Comparison of ENCODE assay signal across 10 cellular contexts in genomic region chr9:98536542-98537173, GRCh38.
DNase-seq lines count a peak whose midpoint lies in the region; ATAC-seq and TF ChIP-seq lines count a peak whose summit lies in the region.
"Had no signal": no experiment of that assay in that cellular context is flagged by ENCODE, and none has a peak within 500 bp of the region (broad histone marks: within the 10 kb centered on the region; RNA-seq: fewer than 3 reads in every experiment).

No MANE protein-coding gene starts in this region.

- H3K36me3 Mint-ChIP-seq in activated T-cell treated with anti-CD3 and anti-CD28 coated beads, Interleukin-2, amount 50 U/mL, for 4 hours (ENCODE audit: insufficient read depth) = no peaks in the 10 kb centered on the region
- H3K36me3 Mint-ChIP-seq in stimulated activated naive B cell treated with anti-CD40 and anti-IgM and Interleukin-4, amounts not matched to agents 10 μg/mL and 1 μg/mL and 100 μg/mL, for 72 hours = no peaks in the 10 kb centered on the region

- DNase-seq in activated T-cell treated with anti-CD3 and anti-CD28 coated beads for 48 hours (ENCODE audit: low read depth) (peak; percentile 21), NCI-H69 (lab: John Stamatoyannopoulos, UW) (peak; percentile 84), epithelial cell of esophagus (ENCODE audit: low read depth) (peak; percentile 40), NCI-H2171 treated with DMSO at 0.1 percent for 48 hours (lab: John Stamatoyannopoulos, UW) (no peak), NCI-H2227 treated with DMSO at 0.1 percent for 48 hours (lab: John Stamatoyannopoulos, UW) (no peak), AG08395 (ENCODE audit: low spot score) (no peak)
- no peak for DNase-seq in activated T-cell treated with anti-CD3 and anti-CD28 coated beads, Interleukin-2, amount 50 U/mL, for 4 hours
- DNase-seq in stimulated activated naive B cell treated with anti-CD40 and anti-IgM and Interleukin-4, amounts not matched to agents 10 μg/mL and 1 μg/mL and 100 μg/mL, for 72 hours = peak; percentile 5
- DNase-seq: activated B cell treated with CpG ODN at 0.5 μM for 24 hours had no signal

- no peaks in the 10 kb centered on the region for H3K27me3 Mint-ChIP-seq in activated T-cell treated with anti-CD3 and anti-CD28 coated beads, Interleukin-2, amount 50 U/mL, for 4 hours (ENCODE audit: low read depth)
- H3K27me3 Mint-ChIP-seq in stimulated activated naive B cell treated with anti-CD40 and anti-IgM and Interleukin-4, amounts not matched to agents 10 μg/mL and 1 μg/mL and 100 μg/mL, for 72 hours = peaks cover 12 to 14% of the 10 kb centered on the region in 2 donors

- TF ChIP-seq CTCF in epithelial cell of esophagus (IDR thresholded peaks at IDR 0.05; ENCODE audit: insufficient read depth, low read depth, low read length, missing control alignments) = peak; percentile 20

- no peak overlapping the region for H3K4me3 Mint-ChIP-seq in activated T-cell treated with anti-CD3 and anti-CD28 coated beads, Interleukin-2, amount 50 U/mL, for 4 hours
- no peak overlapping the region for H3K4me3 Mint-ChIP-seq in stimulated activated naive B cell treated with anti-CD40 and anti-IgM and Interleukin-4, amounts not matched to agents 10 μg/mL and 1 μg/mL and 100 μg/mL, for 72 hours
- H3K4me3 Mint-ChIP-seq: activated B cell treated with CpG ODN at 0.5 μM for 24 hours had no signal

- H3K4me3 ChIP-seq in epithelial cell of esophagus (ENCODE audit: low read length) = no peak overlapping the region

- no peak for ATAC-seq in activated T-cell treated with anti-CD3 and anti-CD28 coated beads, Interleukin-2, amount 50 U/mL, for 4 hours
- peak; percentile 47 to 52 for ATAC-seq in stimulated activated naive B cell treated with anti-CD40 and anti-IgM and Interleukin-4, amounts not matched to agents 10 μg/mL and 1 μg/mL and 100 μg/mL, for 72 hours (replicated peaks)
- ATAC-seq: right cardiac atrium had no signal

- no peak overlapping the region for H3K27ac Mint-ChIP-seq in stimulated activated naive B cell treated with anti-CD40 and anti-IgM and Interleukin-4, amounts not matched to agents 10 μg/mL and 1 μg/mL and 100 μg/mL, for 72 hours
- H3K27ac Mint-ChIP-seq: activated B cell treated with CpG ODN at 0.5 μM for 24 hours had no signal

- H3K4me1 Mint-ChIP-seq in activated T-cell treated with anti-CD3 and anti-CD28 coated beads, Interleukin-2, amount 50 U/mL, for 4 hours (ENCODE audit: low read depth) = no peaks in the 10 kb centered on the region
- H3K4me1 Mint-ChIP-seq in stimulated activated naive B cell treated with anti-CD40 and anti-IgM and Interleukin-4, amounts not matched to agents 10 μg/mL and 1 μg/mL and 100 μg/mL, for 72 hours = no peaks in the 10 kb centered on the region
- H3K4me1 Mint-ChIP-seq: activated B cell treated with CpG ODN at 0.5 μM for 24 hours had no signal

- H3K9me3 Mint-ChIP-seq in activated T-cell treated with anti-CD3 and anti-CD28 coated beads, Interleukin-2, amount 50 U/mL, for 4 hours = no peaks in the 10 kb centered on the region
- H3K9me3 Mint-ChIP-seq in stimulated activated naive B cell treated with anti-CD40 and anti-IgM and Interleukin-4, amounts not matched to agents 10 μg/mL and 1 μg/mL and 100 μg/mL, for 72 hours = no peaks in the 10 kb centered on the region
- H3K9me3 Mint-ChIP-seq: activated B cell treated with CpG ODN at 0.5 μM for 24 hours had no signal

Comparison
In these comparisons a context has a peak if more than half of its experiments do, and no peak if none do; other contexts are left out.
1. DNase-seq: peak in activated T-cell treated with anti-CD3 and anti-CD28 coated beads for 48 hours (single experiment), NCI-H69 (single experiment), epithelial cell of esophagus (single experiment) and stimulated activated naive B cell treated with anti-CD40 and anti-IgM and Interleukin-4, amounts not matched to agents 10 μg/mL and 1 μg/mL and 100 μg/mL, for 72 hours (single experiment); none in activated T-cell treated with anti-CD3 and anti-CD28 coated beads, Interleukin-2, amount 50 U/mL, for 4 hours (single experiment), NCI-H2171 treated with DMSO at 0.1 percent for 48 hours (single experiment), NCI-H2227 treated with DMSO at 0.1 percent for 48 hours (single experiment) and AG08395 (single experiment).
2. ATAC-seq: peak in stimulated activated naive B cell treated with anti-CD40 and anti-IgM and Interleukin-4, amounts not matched to agents 10 μg/mL and 1 μg/mL and 100 μg/mL, for 72 hours (2 of 2); none in activated T-cell treated with anti-CD3 and anti-CD28 coated beads, Interleukin-2, amount 50 U/mL, for 4 hours (0 of 2).